14 cellular contexts compared by ENCODE assay signal in the genomic region with DNA sequence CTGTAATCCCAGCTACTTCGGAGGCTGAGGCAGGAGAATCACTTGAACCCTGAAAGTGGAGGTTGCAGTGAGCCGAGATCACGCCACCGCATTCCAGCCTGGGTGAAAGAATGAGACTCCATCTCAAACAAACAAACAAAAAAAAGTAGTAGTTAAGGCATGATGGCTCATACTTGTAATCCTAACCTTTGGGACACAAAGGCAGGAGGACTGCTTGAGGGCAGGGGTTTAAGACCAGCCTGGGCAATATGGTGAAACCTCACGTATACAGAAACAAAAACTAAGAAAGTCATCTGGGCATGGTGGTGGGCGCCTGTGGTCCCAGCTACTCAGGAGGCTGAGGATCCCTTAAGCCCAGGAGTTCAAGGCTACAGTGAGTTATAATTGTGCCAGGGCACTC. TPM values are rescaled to one million over a fixed set of nuclear protein-coding genes. Genes with fewer than 3 reads are reported as not detected.
A peak's percentile ranks its signal among the peaks of the same experiment; 100 is the strongest.
DNase-seq lines count a peak whose midpoint lies in the region; ATAC-seq, FAIRE-seq and TF ChIP-seq lines count a peak whose summit lies in the region.
"Had no signal": no experiment of that assay in that cellular context is flagged by ENCODE, and none has a peak within 500 bp of the region (broad histone marks: within the 10 kb centered on the region; RNA-seq: fewer than 3 reads in every experiment).

No MANE protein-coding gene starts in this region.

- peak overlapping the region; percentile 99 for H3K4me3 ChIP-seq in BLaER1
- peak overlapping the region; percentile 97 for H3K4me3 ChIP-seq in HFF-Myc (replicated peaks; ENCODE audit: low read depth, low read length)
- no peak overlapping the region for H3K4me3 ChIP-seq in kidney (ENCODE audit: low read length in 2 of 2)

- H3K4me1 Mint-ChIP-seq in activated CD4-positive, alpha-beta memory T cell treated with anti-CD3 and anti-CD28 coated beads, Interleukin-2, amount 10 ng/mL, durations not matched to agents 7 days and 5 days, result peaks cover 61% of the 10 kb centered on the region

- H3K9ac ChIP-seq in BLaER1 (peak overlapping the region; percentile 99), kidney (ENCODE audit: low read length in 2 of 2) (no peak overlapping the region)

- POLR2A ChIA-PET in activated CD4-positive, alpha-beta memory T cell treated with anti-CD3 and anti-CD28 coated beads, Interleukin-2, amount 10 ng/mL, durations not matched to agents 7 days and 5 days (lab: Charles Lee), result interaction anchor here (1.1 to 1.8 kb wide), 7 partner anchors 11 to 509 kb away, joined by 3 to 7 read pairs (median 3); partner anchors contain the start of genes ICAM1, QTRT1 and S1PR2

- peaks cover 65% of the 10 kb centered on the region for H4K20me1 ChIP-seq in BLaER1

- ATAC-seq in HG03565 (IDR thresholded peaks at IDR 0.05; ENCODE audit: unreplicated experiment), result no peak

- peaks cover 72% of the 10 kb centered on the region for H3K4me1 ChIP-seq in BLaER1
- H3K4me1 ChIP-seq in kidney (ENCODE audit: control insufficient read depth in 1 of 2, insufficient read depth in 1 of 2, low read depth in 1 of 2, low read length in 2 of 2), result peaks cover 0 to 7% of the 10 kb centered on the region in 2 donors

- TF ChIP-seq CTCF in HFF-Myc (IDR thresholded peaks at IDR 0.05; ENCODE audit: low read depth, low read length, missing control alignments) (no peak), kidney (IDR thresholded peaks at IDR 0.05; ENCODE audit: borderline replicate concordance, extremely low read depth, insufficient read depth) (no peak)

- H3K27me3 ChIP-seq in BLaER1, result no peaks in the 10 kb centered on the region
- H3K27me3 ChIP-seq: upper lobe of left lung had no signal

- no peak for DNase-seq in HFF-Myc (ENCODE audit: extremely low read depth, low read depth)
- DNase-seq in activated CD4-positive, alpha-beta memory T cell treated with anti-CD3 and anti-CD28 coated beads, Interleukin-2, amount 10 ng/mL, durations not matched to agents 7 days and 5 days, result no peak
- DNase-seq in kidney, result peak; percentile 8
- no peak for DNase-seq in NCI-H1417 treated with DMSO at 0.1 percent for 48 hours (lab: John Stamatoyannopoulos, UW)
- DNase-seq in GM19239 (ENCODE audit: insufficient read length, low spot score), result no peak
- DNase-seq in T1000 (lab: John Stamatoyannopoulos, UW), result no peak
- DNase-seq: activated gamma-delta T cell; GOT3; NCI-H2171 treated with DMSO at 0.1 percent for 48 hours; occipital lobe; stimulated activated CD4-positive, alpha-beta T cell treated with anti-CD3 and anti-CD28 coated beads, Interleukin-4, amount 100 ng/mL, for 4 hours; upper lobe of left lung had no signal

- peaks cover 52% of the 10 kb centered on the region for H3K36me3 ChIP-seq in BLaER1
- H3K36me3 ChIP-seq in kidney (ENCODE audit: control insufficient read depth in 1 of 2, insufficient read depth in 2 of 2, low read length in 2 of 2), result no peaks in the 10 kb centered on the region

- H3K36me3 Mint-ChIP-seq in activated CD4-positive, alpha-beta memory T cell treated with anti-CD3 and anti-CD28 coated beads, Interleukin-2, amount 10 ng/mL, durations not matched to agents 7 days and 5 days (ENCODE audit: low read depth), result peaks cover 50% of the 10 kb centered on the region

- intact Hi-C loops in kidney (cut with DNase I), result no loop called here

- H3K9me3 ChIP-seq in BLaER1 (no peaks in the 10 kb centered on the region), kidney (ENCODE audit: control insufficient read depth in 1 of 2, low read length in 2 of 2) (no peaks in the 10 kb centered on the region)
- H3K9me3 ChIP-seq: upper lobe of left lung had no signal

- H3K27ac Mint-ChIP-seq in activated CD4-positive, alpha-beta memory T cell treated with anti-CD3 and anti-CD28 coated beads, Interleukin-2, amount 10 ng/mL, durations not matched to agents 7 days and 5 days, result peak overlapping the region; percentile 97

- FAIRE-seq in kidney (lab: Jason Lieb, UNC) (no peak), GM19239 (lab: Jason Lieb, UNC) (no peak)

- peak overlapping the region; percentile 100 for H3K4me3 Mint-ChIP-seq in activated CD4-positive, alpha-beta memory T cell treated with anti-CD3 and anti-CD28 coated beads, Interleukin-2, amount 10 ng/mL, durations not matched to agents 7 days and 5 days

- H3K4me2 ChIP-seq in BLaER1, result peak overlapping the region; percentile 98

- no peaks in the 10 kb centered on the region for H3K27me3 Mint-ChIP-seq in activated CD4-positive, alpha-beta memory T cell treated with anti-CD3 and anti-CD28 coated beads, Interleukin-2, amount 10 ng/mL, durations not matched to agents 7 days and 5 days

- H3K9me3 Mint-ChIP-seq in activated CD4-positive, alpha-beta memory T cell treated with anti-CD3 and anti-CD28 coated beads, Interleukin-2, amount 10 ng/mL, durations not matched to agents 7 days and 5 days, result no peaks in the 10 kb centered on the region

- CTCF ChIA-PET in activated CD4-positive, alpha-beta memory T cell treated with anti-CD3 and anti-CD28 coated beads, Interleukin-2, amount 10 ng/mL, durations not matched to agents 7 days and 5 days (lab: Charles Lee), result interaction anchor here (0.7 kb wide), 1 partner anchor 53 kb away, joined by 4 read pairs; no protein-coding TSS in a partner anchor

- H3K27ac ChIP-seq in BLaER1, result peak overlapping the region; percentile 99
- H3K27ac ChIP-seq in kidney (ENCODE audit: low read depth in 2 of 2, low read length in 2 of 2), result no peak overlapping the region

RNA-seq across cellular contexts. Expression of gene DNMT1, which starts 1.8 kb away (rescaled TPM):
- 100 to 1,000 TPM; 314 to 331 TPM for total RNA-seq in activated CD4-positive, alpha-beta memory T cell treated with anti-CD3 and anti-CD28 coated beads, Interleukin-2, amount 10 ng/mL, durations not matched to agents 7 days and 5 days
- total RNA-seq in kidney, result 64.6 TPM
- polyA plus RNA-seq in kidney (ENCODE audit: insufficient read depth, low read depth, low replicate concordance), result 15.3 TPM

RNA-seq across cellular contexts. Expression of gene S1PR2, which starts 38.2 kb away (rescaled TPM):
- total RNA-seq in activated CD4-positive, alpha-beta memory T cell treated with anti-CD3 and anti-CD28 coated beads, Interleukin-2, amount 10 ng/mL, durations not matched to agents 7 days and 5 days, result 10 to 100 TPM in 1 of 2 experiments, 1 to 10 TPM in 1; 9.5 to 10.6 TPM
- 6.3 TPM for total RNA-seq in kidney
- polyA plus RNA-seq in kidney (ENCODE audit: insufficient read depth, low read depth, low replicate concordance), result 1.5 TPM

RNA-seq across cellular contexts. Expression of gene MRPL4, which starts 59.1 kb away (rescaled TPM):
- total RNA-seq in activated CD4-positive, alpha-beta memory T cell treated with anti-CD3 and anti-CD28 coated beads, Interleukin-2, amount 10 ng/mL, durations not matched to agents 7 days and 5 days, result 10 to 100 TPM; 55.4 to 58.6 TPM
- total RNA-seq in kidney, result 44.8 TPM
- polyA plus RNA-seq in kidney (ENCODE audit: insufficient read depth, low read depth, low replicate concordance), result 102 TPM

Comparison
In these comparisons a context has a peak if more than half of its experiments do, and no peak if none do; other contexts are left out.
1. H3K4me3 ChIP-seq: peak in BLaER1 (single experiment) and HFF-Myc (single experiment); none in kidney (0 of 2).